ENCODE assay signal across 14 cellular contexts in genomic region chr10:71750124-71750841, GRCh38. TPM values are rescaled to one million over a fixed set of nuclear protein-coding genes. Genes with fewer than 3 reads are reported as not detected.
DNase-seq lines count a peak whose midpoint lies in the region; ATAC-seq, FAIRE-seq and TF ChIP-seq lines count a peak whose summit lies in the region.
"Had no signal": no experiment of that assay in that cellular context is flagged by ENCODE, and none has a peak within 500 bp of the region (broad histone marks: within the 10 kb centered on the region; RNA-seq: fewer than 3 reads in every experiment).

No MANE protein-coding gene starts in this region.

- TF ChIP-seq POLR2A in testis (IDR thresholded peaks at IDR 0.05), result no peak

- intact Hi-C loops in testis (cut with DNase I; ENCODE audit: low total_unique reads), result no loop called here

- peak overlapping the region; percentile 30 to 79 (median 70) for H3K4me3 Mint-ChIP-seq in CD4-positive, CD25-positive, alpha-beta regulatory T cell
- H3K4me3 Mint-ChIP-seq in activated naive CD8-positive, alpha-beta T cell treated with anti-CD3 and anti-CD28 coated beads for 36 hours, result peak overlapping the region; percentile 58
- H3K4me3 Mint-ChIP-seq: nephron had no signal

- no peaks in the 10 kb centered on the region for H3K79me2 ChIP-seq in Loucy (ENCODE audit: insufficient read depth, low read length)

- peak overlapping the region; percentile 86 for H3K4me2 ChIP-seq in Loucy (ENCODE audit: low read depth, low read length, poor library complexity, severe bottlenecking)

- H3K9ac ChIP-seq in Loucy (ENCODE audit: low read depth, low read length, poor library complexity, severe bottlenecking), result peak overlapping the region; percentile 71
- peak overlapping the region; percentile 6 to 44 for H3K9ac ChIP-seq in mucosa of rectum (ENCODE audit: low read depth in 1 of 2, low read length in 2 of 2)

- FAIRE-seq in frontal cortex (lab: Jason Lieb, UNC), result no peak

- H3K36me3 ChIP-seq in CD4-positive, CD25-positive, alpha-beta regulatory T cell (ENCODE audit: control insufficient read depth, insufficient read depth, low read length), result peaks cover 39% of the 10 kb centered on the region
- H3K36me3 ChIP-seq in Loucy (ENCODE audit: insufficient read depth, low read length), result no peaks in the 10 kb centered on the region
- peaks cover 21 to 30% of the 10 kb centered on the region in 2 donors for H3K36me3 ChIP-seq in mucosa of rectum (ENCODE audit: control insufficient read depth in 2 of 2, insufficient read depth in 2 of 2, low read length in 2 of 2)
- peaks cover 6% of the 10 kb centered on the region for H3K36me3 ChIP-seq in WERI-Rb-1
- H3K36me3 ChIP-seq in testis (ENCODE audit: low read depth, missing control alignments), result no peaks in the 10 kb centered on the region
- H3K36me3 ChIP-seq: cardiac muscle cell had no signal

- peaks cover 11 to 98% (median 68%) of the 10 kb centered on the region in 4 donors for H3K4me1 Mint-ChIP-seq in CD4-positive, CD25-positive, alpha-beta regulatory T cell
- peaks cover 97% of the 10 kb centered on the region for H3K4me1 Mint-ChIP-seq in activated naive CD8-positive, alpha-beta T cell treated with anti-CD3 and anti-CD28 coated beads for 36 hours

- H3K9me3 Mint-ChIP-seq in CD4-positive, CD25-positive, alpha-beta regulatory T cell, result no peaks in the 10 kb centered on the region
- H3K9me3 Mint-ChIP-seq in activated naive CD8-positive, alpha-beta T cell treated with anti-CD3 and anti-CD28 coated beads for 36 hours, result no peaks in the 10 kb centered on the region
- H3K9me3 Mint-ChIP-seq: nephron had no signal

- peaks cover 100% of the 10 kb centered on the region for H3K4me1 ChIP-seq in CD4-positive, CD25-positive, alpha-beta regulatory T cell (ENCODE audit: control insufficient read depth, insufficient read depth, low read length, poor library complexity, severe bottlenecking)
- peaks cover 89% of the 10 kb centered on the region for H3K4me1 ChIP-seq in Loucy (ENCODE audit: insufficient read depth, low read length, poor library complexity, severe bottlenecking)
- peaks cover 73 to 78% of the 10 kb centered on the region in 2 donors for H3K4me1 ChIP-seq in mucosa of rectum (ENCODE audit: control insufficient read depth in 2 of 2, insufficient read depth in 2 of 2, low read length in 2 of 2)
- peaks cover 30% of the 10 kb centered on the region for H3K4me1 ChIP-seq in testis

- no peak for TF ChIP-seq CTCF in Loucy (conservative IDR thresholded peaks at IDR 0.05; ENCODE audit: low read length)
- no peak for TF ChIP-seq CTCF in WERI-Rb-1 (IDR thresholded peaks at IDR 0.05; ENCODE audit: low read depth, low read length)
- no peak for TF ChIP-seq CTCF in testis (IDR thresholded peaks at IDR 0.05)

- no peak for ATAC-seq in CD4-positive, CD25-positive, alpha-beta regulatory T cell (ENCODE audit: low read depth in 2 of 2)
- ATAC-seq in GM21381 (IDR thresholded peaks at IDR 0.05; ENCODE audit: unreplicated experiment), result no peak

- H2AFZ ChIP-seq in Loucy (ENCODE audit: low read length), result no peak overlapping the region

- no peaks in the 10 kb centered on the region for H3K9me2 ChIP-seq in Loucy (replicated peaks; ENCODE audit: low read depth, low read length)

- H3K36me3 Mint-ChIP-seq in CD4-positive, CD25-positive, alpha-beta regulatory T cell, result peaks cover 32% of the 10 kb centered on the region
- H3K36me3 Mint-ChIP-seq in activated naive CD8-positive, alpha-beta T cell treated with anti-CD3 and anti-CD28 coated beads for 36 hours, result peaks cover 33% of the 10 kb centered on the region

- no peaks in the 10 kb centered on the region for H4K20me1 ChIP-seq in Loucy (ENCODE audit: insufficient read depth, low read length, poor library complexity, severe bottlenecking)

- WGBS in testis, 2 donors, result 85 to 93% methylated on average over 12 to 15 of the region's 15 CpGs

- no peak for DNase-seq in CD4-positive, CD25-positive, alpha-beta regulatory T cell
- no peak for DNase-seq in activated naive CD8-positive, alpha-beta T cell treated with anti-CD3 and anti-CD28 coated beads for 36 hours
- DNase-seq in WERI-Rb-1 (no peak), frontal cortex (ENCODE audit: low spot score in 2 of 2) (no peak), testis (no peak)
- DNase-seq: activated CD8-positive, alpha-beta memory T cell treated with anti-CD3 and anti-CD28 coated beads for 24 hours; DMS79 treated with DMSO at 0.1 percent for 48 hours; GOT3; NCI-H1694 had no signal

- no peak overlapping the region for H3K4me3 ChIP-seq in CD4-positive, CD25-positive, alpha-beta regulatory T cell (ENCODE audit: low read depth, low read length)
- H3K4me3 ChIP-seq in Loucy (ENCODE audit: low read length, poor library complexity, severe bottlenecking) (peak overlapping the region; percentile 60), mucosa of rectum (ENCODE audit: low read length in 2 of 2) (no peak overlapping the region), WERI-Rb-1 (ENCODE audit: low read depth, low read length) (no peak overlapping the region), testis (no peak overlapping the region)
- H3K4me3 ChIP-seq: cardiac muscle cell had no signal

- H3K27me3 Mint-ChIP-seq in CD4-positive, CD25-positive, alpha-beta regulatory T cell, result no peaks in the 10 kb centered on the region
- no peaks in the 10 kb centered on the region for H3K27me3 Mint-ChIP-seq in activated naive CD8-positive, alpha-beta T cell treated with anti-CD3 and anti-CD28 coated beads for 36 hours

- H3K27ac ChIP-seq in CD4-positive, CD25-positive, alpha-beta regulatory T cell (ENCODE audit: insufficient read depth, low read length, poor library complexity, severe bottlenecking), result peak overlapping the region; percentile 87
- H3K27ac ChIP-seq in mucosa of rectum (ENCODE audit: low read depth in 2 of 2, low read length in 2 of 2) (peak overlapping the region; percentile 88 to 92), WERI-Rb-1 (no peak overlapping the region), testis (no peak overlapping the region)
- H3K27ac ChIP-seq: cardiac muscle cell had no signal

- no peaks in the 10 kb centered on the region for H3K27me3 ChIP-seq in CD4-positive, CD25-positive, alpha-beta regulatory T cell (ENCODE audit: control insufficient read depth, insufficient read depth, low read length)
- H3K27me3 ChIP-seq in Loucy (ENCODE audit: insufficient read depth, low read length, poor library complexity, severe bottlenecking) (no peaks in the 10 kb centered on the region), mucosa of rectum (ENCODE audit: control insufficient read depth in 2 of 2, insufficient read depth in 2 of 2, low read length in 2 of 2) (no peaks in the 10 kb centered on the region), WERI-Rb-1 (ENCODE audit: insufficient read depth, low read depth, severe bottlenecking) (no peaks in the 10 kb centered on the region), testis (no peaks in the 10 kb centered on the region)
- H3K27me3 ChIP-seq: cardiac muscle cell had no signal

- H3F3A ChIP-seq in Loucy (ENCODE audit: low read depth), result peaks cover 9% of the 10 kb centered on the region

- peak overlapping the region; percentile 98 to 100 (median 99) for H3K27ac Mint-ChIP-seq in CD4-positive, CD25-positive, alpha-beta regulatory T cell
- H3K27ac Mint-ChIP-seq in activated naive CD8-positive, alpha-beta T cell treated with anti-CD3 and anti-CD28 coated beads for 36 hours, result peak overlapping the region; percentile 99
- H3K27ac Mint-ChIP-seq: nephron had no signal

- H3K9me3 ChIP-seq in CD4-positive, CD25-positive, alpha-beta regulatory T cell (ENCODE audit: control insufficient read depth in 2 of 2, low read length in 2 of 2), result no peaks in the 10 kb centered on the region
- no peaks in the 10 kb centered on the region for H3K9me3 ChIP-seq in Loucy (ENCODE audit: insufficient read depth, low read depth, low read length)
- no peaks in the 10 kb centered on the region for H3K9me3 ChIP-seq in mucosa of rectum (ENCODE audit: control insufficient read depth in 2 of 2, low read length in 2 of 2)
- no peaks in the 10 kb centered on the region for H3K9me3 ChIP-seq in WERI-Rb-1 (ENCODE audit: severe bottlenecking)
- H3K9me3 ChIP-seq in testis, result no peaks in the 10 kb centered on the region

RNA-seq across cellular contexts. Expression of gene VSIR, which starts 23.0 kb away (rescaled TPM):
- 167 TPM for total RNA-seq in CD4-positive, CD25-positive, alpha-beta regulatory T cell
- polyA plus RNA-seq in CD4-positive, CD25-positive, alpha-beta regulatory T cell, result 100 to 1,000 TPM; 226 to 339 (median 294) TPM
- 10 to 100 TPM; 41.4 to 47.3 TPM for total RNA-seq in activated naive CD8-positive, alpha-beta T cell treated with anti-CD3 and anti-CD28 coated beads for 36 hours
- 2.0 TPM for total RNA-seq in frontal cortex
- 10 to 100 TPM; 26.1 to 54.6 TPM for total RNA-seq in testis
- 54.4 TPM for polyA plus RNA-seq in testis (ENCODE audit: insufficient read depth, low read depth, low replicate concordance)

RNA-seq across cellular contexts. Expression of gene C10orf105, which starts 30.7 kb away (rescaled TPM):
- total RNA-seq in CD4-positive, CD25-positive, alpha-beta regulatory T cell, result 0.52 TPM
- under 1 TPM in 2 of 4 donors, not detected in 2; 0.05 to 0.20 TPM for polyA plus RNA-seq in CD4-positive, CD25-positive, alpha-beta regulatory T cell
- total RNA-seq in activated naive CD8-positive, alpha-beta T cell treated with anti-CD3 and anti-CD28 coated beads for 36 hours, result under 1 TPM; 0.24 to 0.41 TPM
- total RNA-seq in frontal cortex, result not detected
- under 1 TPM; 0.47 to 0.87 TPM for total RNA-seq in testis
- 1.7 TPM for polyA plus RNA-seq in testis (ENCODE audit: insufficient read depth, low read depth, low replicate concordance)
- polyA plus RNA-seq: cardiac muscle cell had no signal

Comparison
In these comparisons a context has a peak if more than half of its experiments do, and no peak if none do; other contexts are left out.
1. H3K27ac ChIP-seq: peak in CD4-positive, CD25-positive, alpha-beta regulatory T cell (single experiment) and mucosa of rectum (2 of 2); none in WERI-Rb-1 (single experiment) and testis (0 of 2).